19 cellular contexts compared by ENCODE assay signal in genomic region chr12:79993106-79993862, GRCh38.
"Had no signal": no experiment of that assay in that cellular context is flagged by ENCODE, and none has a peak within 500 bp of the region (broad histone marks: within the 10 kb centered on the region; RNA-seq: fewer than 3 reads in every experiment).

No MANE protein-coding gene starts in this region.

- H3K36me3 ChIP-seq: MG63, SJSA1 had no signal

- H3K27me3 ChIP-seq: MG63, SJSA1 had no signal

- H3K27ac ChIP-seq: SJSA1, SK-N-MC had no signal

- FAIRE-seq: RCC 7860 had no signal

- H3K9me3 ChIP-seq: MG63, SJSA1 had no signal

- DNase-seq: Karpas-422, KG1, MG63, NCI-H1092, NCI-H1436, NCI-H187, NCI-H2029, NCI-H2081 treated with DMSO at 0.1 percent for 48 hours, NCI-H2171, NCI-H226, NCI-H446, NCI-H510A, NCI-H774, Right ventricle myocardium superior, RPMI8226, SIG-M5 had no signal

- H3K4me3 ChIP-seq: MG63, SJSA1, SK-N-MC had no signal
